ENCODE assay signal across 2 cellular contexts in the genomic region with DNA sequence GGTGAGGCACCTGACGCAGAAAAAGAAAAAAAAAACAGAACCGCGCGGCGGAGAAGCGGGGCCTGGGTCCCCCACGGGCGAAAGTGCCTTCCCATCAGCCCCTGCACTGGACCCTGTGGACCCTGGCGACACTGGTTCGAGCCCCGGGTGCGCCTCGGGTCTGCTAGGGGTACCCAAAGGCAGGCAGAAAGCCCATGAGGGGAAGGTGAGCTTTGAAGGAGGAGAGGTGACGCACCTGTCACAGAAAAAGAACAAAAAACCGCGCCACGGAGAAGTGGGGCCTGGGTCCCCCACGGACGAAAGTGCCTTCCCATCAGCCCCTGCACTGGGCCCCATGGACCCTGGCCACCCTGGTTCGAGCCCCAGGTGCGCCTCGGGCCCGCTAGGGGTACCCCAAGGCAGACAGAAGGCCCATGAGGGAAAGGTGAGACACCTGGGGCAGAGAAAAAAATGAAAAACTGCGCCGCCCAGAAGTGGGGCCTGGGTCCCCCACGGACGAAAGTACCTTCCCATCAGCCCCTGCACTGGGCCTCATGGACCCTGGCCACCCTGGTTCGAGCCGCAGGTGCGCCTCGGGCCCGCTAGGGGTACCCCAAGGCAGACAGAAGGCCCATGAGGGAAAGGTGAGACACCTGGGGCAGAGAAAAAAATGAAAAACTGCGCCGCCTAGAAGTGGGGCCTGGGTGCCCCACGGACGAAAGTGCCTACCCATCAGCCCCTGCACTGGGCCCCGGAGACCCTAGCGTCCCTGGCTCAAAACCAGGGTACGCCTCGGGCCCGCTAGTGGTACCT.
TF ChIP-seq lines count a peak whose summit lies in the region.

No MANE protein-coding gene starts in this region.

TF ChIP-seq in HepG2, 621 proteins besides CTCF, POLR2A, EP300 and RAD21 (continued from another document):
- TF ChIP-seq ZNF615 (CRISPR knock-in tag; IDR thresholded peaks at IDR 0.05; ENCODE audit: borderline replicate concordance) (no peak), ZBTB7A (CRISPR knock-in tag; IDR thresholded peaks at IDR 0.05) (no peak), SRSF4 (IDR thresholded peaks at IDR 0.05; ENCODE audit: low read depth, low read length, poor library complexity, severe bottlenecking) (no peak), ZFY (CRISPR knock-in tag; IDR thresholded peaks at IDR 0.05) (no peak), FOXK1 (CRISPR knock-in tag; IDR thresholded peaks at IDR 0.05; ENCODE audit: borderline replicate concordance, low read depth) (no peak), MED1 (CRISPR knock-in tag; IDR thresholded peaks at IDR 0.05) (no peak), ZNF891 (CRISPR knock-in tag; IDR thresholded peaks at IDR 0.05) (no peak)
- TF ChIP-seq, protein P1, sequence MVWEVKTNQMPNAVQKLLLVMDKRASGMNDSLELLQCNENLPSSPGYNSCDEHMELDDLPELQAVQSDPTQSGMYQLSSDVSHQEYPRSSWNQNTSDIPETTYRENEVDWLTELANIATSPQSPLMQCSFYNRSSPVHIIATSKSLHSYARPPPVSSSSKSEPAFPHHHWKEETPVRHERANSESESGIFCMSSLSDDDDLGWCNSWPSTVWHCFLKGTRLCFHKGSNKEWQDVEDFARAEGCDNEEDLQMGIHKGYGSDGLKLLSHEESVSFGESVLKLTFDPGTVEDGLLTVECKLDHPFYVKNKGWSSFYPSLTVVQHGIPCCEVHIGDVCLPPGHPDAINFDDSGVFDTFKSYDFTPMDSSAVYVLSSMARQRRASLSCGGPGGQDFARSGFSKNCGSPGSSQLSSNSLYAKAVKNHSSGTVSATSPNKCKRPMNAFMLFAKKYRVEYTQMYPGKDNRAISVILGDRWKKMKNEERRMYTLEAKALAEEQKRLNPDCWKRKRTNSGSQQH (CRISPR knock-in tag; IDR thresholded peaks at IDR 0.05; ENCODE audit: low read depth): no peak
- TF ChIP-seq, protein P2, sequence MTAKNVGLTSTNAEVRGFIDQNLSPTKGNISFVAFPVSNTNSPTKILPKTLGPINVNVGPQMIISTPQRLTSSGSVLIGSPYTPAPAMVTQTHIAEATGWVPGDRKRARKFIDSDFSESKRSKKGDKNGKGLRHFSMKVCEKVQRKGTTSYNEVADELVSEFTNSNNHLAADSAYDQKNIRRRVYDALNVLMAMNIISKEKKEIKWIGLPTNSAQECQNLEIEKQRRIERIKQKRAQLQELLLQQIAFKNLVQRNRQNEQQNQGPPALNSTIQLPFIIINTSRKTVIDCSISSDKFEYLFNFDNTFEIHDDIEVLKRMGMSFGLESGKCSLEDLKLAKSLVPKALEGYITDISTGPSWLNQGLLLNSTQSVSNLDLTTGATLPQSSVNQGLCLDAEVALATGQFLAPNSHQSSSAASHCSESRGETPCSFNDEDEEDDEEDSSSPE (CRISPR knock-in tag; IDR thresholded peaks at IDR 0.05): no peak
- TF ChIP-seq, protein P3, sequence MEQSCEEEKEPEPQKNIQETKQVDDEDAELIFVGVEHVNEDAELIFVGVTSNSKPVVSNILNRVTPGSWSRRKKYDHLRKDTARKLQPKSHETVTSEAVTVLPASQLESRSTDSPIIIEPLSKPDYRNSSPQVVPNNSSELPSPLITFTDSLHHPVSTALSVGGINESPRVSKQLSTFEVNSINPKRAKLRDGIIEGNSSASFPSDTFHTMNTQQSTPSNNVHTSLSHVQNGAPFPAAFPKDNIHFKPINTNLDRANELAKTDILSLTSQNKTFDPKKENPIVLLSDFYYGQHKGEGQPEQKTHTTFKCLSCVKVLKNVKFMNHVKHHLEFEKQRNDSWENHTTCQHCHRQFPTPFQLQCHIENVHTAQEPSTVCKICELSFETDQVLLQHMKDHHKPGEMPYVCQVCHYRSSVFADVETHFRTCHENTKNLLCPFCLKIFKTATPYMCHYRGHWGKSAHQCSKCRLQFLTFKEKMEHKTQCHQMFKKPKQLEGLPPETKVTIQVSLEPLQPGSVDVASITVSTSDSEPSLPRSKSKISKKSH (CRISPR knock-in tag; IDR thresholded peaks at IDR 0.05; ENCODE audit: borderline replicate concordance): no peak
- TF ChIP-seq, protein P4, sequence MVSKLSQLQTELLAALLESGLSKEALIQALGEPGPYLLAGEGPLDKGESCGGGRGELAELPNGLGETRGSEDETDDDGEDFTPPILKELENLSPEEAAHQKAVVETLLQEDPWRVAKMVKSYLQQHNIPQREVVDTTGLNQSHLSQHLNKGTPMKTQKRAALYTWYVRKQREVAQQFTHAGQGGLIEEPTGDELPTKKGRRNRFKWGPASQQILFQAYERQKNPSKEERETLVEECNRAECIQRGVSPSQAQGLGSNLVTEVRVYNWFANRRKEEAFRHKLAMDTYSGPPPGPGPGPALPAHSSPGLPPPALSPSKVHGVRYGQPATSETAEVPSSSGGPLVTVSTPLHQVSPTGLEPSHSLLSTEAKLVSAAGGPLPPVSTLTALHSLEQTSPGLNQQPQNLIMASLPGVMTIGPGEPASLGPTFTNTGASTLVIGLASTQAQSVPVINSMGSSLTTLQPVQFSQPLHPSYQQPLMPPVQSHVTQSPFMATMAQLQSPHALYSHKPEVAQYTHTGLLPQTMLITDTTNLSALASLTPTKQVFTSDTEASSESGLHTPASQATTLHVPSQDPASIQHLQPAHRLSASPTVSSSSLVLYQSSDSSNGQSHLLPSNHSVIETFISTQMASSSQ (IDR thresholded peaks at IDR 0.05; ENCODE audit: low read depth): no peak
- TF ChIP-seq, protein P4 (CRISPR knock-in tag; IDR thresholded peaks at IDR 0.05; ENCODE audit: borderline replicate concordance): no peak
TF ChIP-seq in HepG2: peak in this region for 0.

TF ChIP-seq in K562, 482 proteins besides CTCF, POLR2A, EP300 and RAD21 (continued from another document):
- no peak for TF ChIP-seq RBBP5 (IDR thresholded peaks at IDR 0.05; ENCODE audit: borderline replicate concordance, insufficient read depth, low read length, poor library complexity, severe bottlenecking)
- TF ChIP-seq, protein P5, sequence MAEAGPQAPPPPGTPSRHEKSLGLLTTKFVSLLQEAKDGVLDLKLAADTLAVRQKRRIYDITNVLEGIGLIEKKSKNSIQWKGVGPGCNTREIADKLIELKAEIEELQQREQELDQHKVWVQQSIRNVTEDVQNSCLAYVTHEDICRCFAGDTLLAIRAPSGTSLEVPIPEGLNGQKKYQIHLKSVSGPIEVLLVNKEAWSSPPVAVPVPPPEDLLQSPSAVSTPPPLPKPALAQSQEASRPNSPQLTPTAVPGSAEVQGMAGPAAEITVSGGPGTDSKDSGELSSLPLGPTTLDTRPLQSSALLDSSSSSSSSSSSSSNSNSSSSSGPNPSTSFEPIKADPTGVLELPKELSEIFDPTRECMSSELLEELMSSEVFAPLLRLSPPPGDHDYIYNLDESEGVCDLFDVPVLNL (CRISPR knock-in tag; IDR thresholded peaks at IDR 0.05; ENCODE audit: low read depth): no peak
- no peak for TF ChIP-seq POLR2AphosphoS2 (IDR thresholded peaks at IDR 0.05; ENCODE audit: low read length)
- no peak for TF ChIP-seq CBX3 (IDR thresholded peaks at IDR 0.05; ENCODE audit: borderline replicate concordance in 1 of 2, low read length in 2 of 2)
- TF ChIP-seq ZNF778 (CRISPR knock-in tag; IDR thresholded peaks at IDR 0.05): no peak
- TF ChIP-seq PPARD (CRISPR knock-in tag; IDR thresholded peaks at IDR 0.05): no peak
- TF ChIP-seq RBM34 (IDR thresholded peaks at IDR 0.05; ENCODE audit: borderline replicate concordance, insufficient read depth, low read length): no peak
- no peak for TF ChIP-seq STAT5A (IDR thresholded peaks at IDR 0.05; ENCODE audit: borderline replicate concordance, low read length)
- no peak for TF ChIP-seq RBFOX2 (IDR thresholded peaks at IDR 0.05; ENCODE audit: low read depth, low read length)
- TF ChIP-seq CBFB (CRISPR knock-in tag; IDR thresholded peaks at IDR 0.05): no peak
- TF ChIP-seq, protein P6, sequence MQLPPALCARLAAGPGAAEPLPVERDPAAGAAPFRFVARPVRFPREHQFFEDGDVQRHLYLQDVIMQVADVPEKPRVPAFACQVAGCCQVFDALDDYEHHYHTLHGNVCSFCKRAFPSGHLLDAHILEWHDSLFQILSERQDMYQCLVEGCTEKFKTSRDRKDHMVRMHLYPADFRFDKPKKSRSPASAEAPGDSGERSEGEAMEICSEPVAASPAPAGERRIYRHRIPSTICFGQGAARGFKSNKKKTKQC (CRISPR knock-in tag; IDR thresholded peaks at IDR 0.05): no peak
